In the genomic region with DNA sequence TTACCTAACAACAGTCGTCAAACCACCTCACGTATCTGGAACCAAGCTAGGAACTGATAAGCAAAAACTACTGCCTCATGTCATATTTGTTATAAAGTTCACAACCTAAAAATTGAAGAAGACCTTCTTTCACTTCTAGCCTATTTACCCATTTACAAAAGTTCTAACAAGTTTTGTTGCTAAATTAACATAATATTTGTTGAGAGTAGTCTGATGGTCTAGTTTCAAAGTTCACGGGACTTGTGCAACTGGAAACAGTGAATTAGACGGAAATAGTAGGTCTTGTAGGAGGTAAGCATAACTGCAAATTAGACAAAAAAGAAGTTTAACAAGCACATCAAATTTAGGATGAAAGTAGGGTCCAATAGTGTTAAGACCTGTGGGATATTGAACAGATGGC, we compare ENCODE assay signal across 23 cellular contexts. TPM values are rescaled to one million over a fixed set of nuclear protein-coding genes. Genes with fewer than 3 reads are reported as not detected.
DNase-seq lines count a peak whose midpoint lies in the region; ATAC-seq and TF ChIP-seq lines count a peak whose summit lies in the region.
"Had no signal": no experiment of that assay in that cellular context is flagged by ENCODE, and none has a peak within 500 bp of the region (broad histone marks: within the 10 kb centered on the region; RNA-seq: fewer than 3 reads in every experiment).

No MANE protein-coding gene starts in this region.

- no peak overlapping the region for H3K27ac ChIP-seq in CD4-positive, alpha-beta memory T cell (ENCODE audit: low read depth, low read length)
- H3K27ac ChIP-seq in right lobe of liver: peak overlapping the region in 1 of 3 donors; percentile 0
- H3K27ac ChIP-seq in effector memory CD4-positive, alpha-beta T cell (ENCODE audit: insufficient read depth, low read length, poor library complexity, severe bottlenecking): no peak overlapping the region
- H3K27ac ChIP-seq: HL-60, PC-9, SJCRH30 had no signal

- TF ChIP-seq POLR2A in right lobe of liver (IDR thresholded peaks at IDR 0.05): no peak

- POLR2A ChIA-PET in CD4-positive, alpha-beta memory T cell (lab: Charles Lee; ENCODE audit: partially characterized antibody): interaction anchor here (0.7 to 1.0 kb wide), 4 partner anchors 10 to 41 kb away, joined by 3 to 7 read pairs (median 3); no protein-coding TSS in a partner anchor

- no peaks in the 10 kb centered on the region for H3K9me3 ChIP-seq in CD4-positive, alpha-beta memory T cell (ENCODE audit: control insufficient read depth in 1 of 2, low read length in 2 of 2)
- H3K9me3 ChIP-seq in right lobe of liver: no peaks in the 10 kb centered on the region
- no peaks in the 10 kb centered on the region for H3K9me3 ChIP-seq in effector memory CD4-positive, alpha-beta T cell (ENCODE audit: control insufficient read depth, low read length)
- H3K9me3 ChIP-seq: SJCRH30 had no signal

- CTCF ChIA-PET in CD4-positive, alpha-beta memory T cell (lab: Charles Lee; ENCODE audit: partially characterized antibody): interaction anchor here (0.8 to 2.7 kb wide), 8 partner anchors 19 to 71 kb away, joined by 3 to 11 read pairs (median 4); no protein-coding TSS in a partner anchor
- CTCF ChIA-PET in activated CD8-positive, alpha-beta memory T cell treated with anti-CD3 and anti-CD28 coated beads, Interleukin-2, amount 10 ng/mL, durations not matched to agents 7 days and 5 days (lab: Charles Lee): interaction anchor here (0.8 kb wide), 1 partner anchor 71 kb away, joined by 4 read pairs; no protein-coding TSS in a partner anchor

- whole genome bisulfite sequencing in right lobe of liver (ENCODE audit: insufficient coverage, low coverage, low lambda C conversion rate, missing lambda C conversion rate): 32% methylated on average over 4 of the region's 4 CpGs

- TF ChIP-seq CTCF in right lobe of liver (IDR thresholded peaks at IDR 0.05): no peak

- no peak for DNase-seq in activated naive CD8-positive, alpha-beta T cell treated with anti-CD3 and anti-CD28 coated beads for 36 hours
- no peak for DNase-seq in CD4-positive, alpha-beta memory T cell
- DNase-seq in activated T-helper 1 cell treated with anti-CD3 and anti-CD28 coated beads, Interleukin-12 subunit alpha, Interleukin-12 subunit beta, Interleukin-2, Interleukin-4 antibody, amounts not matched to agents 30 ng/mL and 10 ng/mL and 1 ng/mL, durations not matched to agents 14 hours and 24 hours and 36 hours (ENCODE audit: low spot score): no peak
- no peak for DNase-seq in right lobe of liver
- DNase-seq in activated CD8-positive, alpha-beta memory T cell treated with anti-CD3 and anti-CD28 coated beads, Interleukin-2, amount 10 ng/mL, durations not matched to agents 7 days and 5 days: no peak
- no peak for DNase-seq in effector memory CD4-positive, alpha-beta T cell
- DNase-seq: NCI-H1092, NCI-H1417 treated with DMSO at 0.1 percent for 48 hours, NCI-H1694 treated with DMSO at 0.1 percent for 48 hours, NCI-H2081, NCI-H2227 treated with DMSO at 0.1 percent for 48 hours, NCI-H526 treated with DMSO at 0.1 percent for 48 hours, PC-9, SJCRH30 had no signal

- peaks cover 89% of the 10 kb centered on the region for H3K4me1 ChIP-seq in CD4-positive, alpha-beta memory T cell (ENCODE audit: insufficient read depth, low read length)
- peaks cover 0 to 18% (median 4%) of the 10 kb centered on the region in 4 donors for H3K4me1 ChIP-seq in right lobe of liver
- H3K4me1 ChIP-seq in effector memory CD4-positive, alpha-beta T cell (ENCODE audit: control insufficient read depth, insufficient read depth, low read length, poor library complexity, severe bottlenecking): peaks cover 47% of the 10 kb centered on the region
- H3K4me1 ChIP-seq: SJCRH30 had no signal

- H3K27ac Mint-ChIP-seq in activated naive CD8-positive, alpha-beta T cell: peak overlapping the region; percentile 76
- H3K27ac Mint-ChIP-seq in activated naive CD8-positive, alpha-beta T cell treated with anti-CD3 and anti-CD28 coated beads for 36 hours: no peak overlapping the region
- H3K27ac Mint-ChIP-seq in CD4-positive, alpha-beta memory T cell: peak overlapping the region; percentile 19 to 89 (median 72)
- H3K27ac Mint-ChIP-seq in activated T-helper 1 cell treated with anti-CD3 and anti-CD28 coated beads, Interleukin-12 subunit alpha, Interleukin-12 subunit beta, Interleukin-2, Interleukin-4 antibody, amounts not matched to agents 30 ng/mL and 10 ng/mL and 1 ng/mL, durations not matched to agents 14 hours and 24 hours and 36 hours: peak overlapping the region; percentile 32
- no peak overlapping the region for H3K27ac Mint-ChIP-seq in activated CD8-positive, alpha-beta memory T cell treated with anti-CD3 and anti-CD28 coated beads, Interleukin-2, amount 10 ng/mL, durations not matched to agents 7 days and 5 days

- peak; percentile 60 to 81 (median 76) for ATAC-seq in right lobe of liver
- no peak for ATAC-seq in activated CD8-positive, alpha-beta memory T cell treated with anti-CD3 and anti-CD28 coated beads, Interleukin-2, amount 10 ng/mL, durations not matched to agents 7 days and 5 days
- ATAC-seq: Right ventricle myocardium inferior, SK-N-SH treated with all-trans-retinoic acid at 6 μM for 48 hours had no signal

- no peak overlapping the region for H3K4me3 ChIP-seq in CD4-positive, alpha-beta memory T cell (ENCODE audit: low read length in 2 of 2)
- no peak overlapping the region for H3K4me3 ChIP-seq in right lobe of liver
- no peak overlapping the region for H3K4me3 ChIP-seq in effector memory CD4-positive, alpha-beta T cell (ENCODE audit: insufficient read depth, low read depth, low read length, poor library complexity, severe bottlenecking)
- H3K4me3 ChIP-seq: PC-9, SJCRH30 had no signal

- H3K9me3 Mint-ChIP-seq in activated naive CD8-positive, alpha-beta T cell (ENCODE audit: low read depth): no peaks in the 10 kb centered on the region
- H3K9me3 Mint-ChIP-seq in activated naive CD8-positive, alpha-beta T cell treated with anti-CD3 and anti-CD28 coated beads for 36 hours: no peaks in the 10 kb centered on the region
- H3K9me3 Mint-ChIP-seq in CD4-positive, alpha-beta memory T cell: peaks cover 0 to 1% (median 0%) of the 10 kb centered on the region in 8 donors
- peaks cover 1% of the 10 kb centered on the region for H3K9me3 Mint-ChIP-seq in activated T-helper 1 cell treated with anti-CD3 and anti-CD28 coated beads, Interleukin-12 subunit alpha, Interleukin-12 subunit beta, Interleukin-2, Interleukin-4 antibody, amounts not matched to agents 30 ng/mL and 10 ng/mL and 1 ng/mL, durations not matched to agents 14 hours and 24 hours and 36 hours
- no peaks in the 10 kb centered on the region for H3K9me3 Mint-ChIP-seq in activated CD8-positive, alpha-beta memory T cell treated with anti-CD3 and anti-CD28 coated beads, Interleukin-2, amount 10 ng/mL, durations not matched to agents 7 days and 5 days (ENCODE audit: low read depth)

- peaks cover 6% of the 10 kb centered on the region for H3K36me3 ChIP-seq in CD4-positive, alpha-beta memory T cell (ENCODE audit: insufficient read depth, low read length)
- no peaks in the 10 kb centered on the region for H3K36me3 ChIP-seq in right lobe of liver
- H3K36me3 ChIP-seq in effector memory CD4-positive, alpha-beta T cell (ENCODE audit: control insufficient read depth, insufficient read depth, low read length): no peaks in the 10 kb centered on the region
- H3K36me3 ChIP-seq: SJCRH30 had no signal

- intact Hi-C loops in CD4-positive, alpha-beta memory T cell (cut with micrococcal nuclease): no loop called here
- intact Hi-C loops in activated T-helper 1 cell treated with anti-CD3 and anti-CD28 coated beads, Interleukin-12 subunit alpha, Interleukin-12 subunit beta, Interleukin-2, Interleukin-4 antibody, amounts not matched to agents 30 ng/mL and 10 ng/mL and 1 ng/mL, durations not matched to agents 14 hours and 24 hours and 36 hours (cut with micrococcal nuclease): no loop called here
- intact Hi-C loops in right lobe of liver (cut with DNase I): no loop called here

- H3K4me1 Mint-ChIP-seq in activated naive CD8-positive, alpha-beta T cell (ENCODE audit: low read depth): peaks cover 45% of the 10 kb centered on the region
- H3K4me1 Mint-ChIP-seq in activated naive CD8-positive, alpha-beta T cell treated with anti-CD3 and anti-CD28 coated beads for 36 hours: peaks cover 45% of the 10 kb centered on the region
- peaks cover 51 to 91% (median 77%) of the 10 kb centered on the region in 4 donors for H3K4me1 Mint-ChIP-seq in CD4-positive, alpha-beta memory T cell
- peaks cover 69% of the 10 kb centered on the region for H3K4me1 Mint-ChIP-seq in activated T-helper 1 cell treated with anti-CD3 and anti-CD28 coated beads, Interleukin-12 subunit alpha, Interleukin-12 subunit beta, Interleukin-2, Interleukin-4 antibody, amounts not matched to agents 30 ng/mL and 10 ng/mL and 1 ng/mL, durations not matched to agents 14 hours and 24 hours and 36 hours (ENCODE audit: low read depth)
- peaks cover 67% of the 10 kb centered on the region for H3K4me1 Mint-ChIP-seq in activated CD8-positive, alpha-beta memory T cell treated with anti-CD3 and anti-CD28 coated beads, Interleukin-2, amount 10 ng/mL, durations not matched to agents 7 days and 5 days

- no peaks in the 10 kb centered on the region for H3K27me3 ChIP-seq in CD4-positive, alpha-beta memory T cell (ENCODE audit: insufficient read depth, low read length)
- no peaks in the 10 kb centered on the region for H3K27me3 ChIP-seq in right lobe of liver
- no peaks in the 10 kb centered on the region for H3K27me3 ChIP-seq in effector memory CD4-positive, alpha-beta T cell (replicated peaks; ENCODE audit: control insufficient read depth, insufficient read depth, low read length, poor library complexity, severe bottlenecking)
- H3K27me3 ChIP-seq: SJCRH30 had no signal

- peaks cover 43% of the 10 kb centered on the region for H3K36me3 Mint-ChIP-seq in activated naive CD8-positive, alpha-beta T cell
- H3K36me3 Mint-ChIP-seq in activated naive CD8-positive, alpha-beta T cell treated with anti-CD3 and anti-CD28 coated beads for 36 hours: peaks cover 59% of the 10 kb centered on the region
- peaks cover 13 to 18% of the 10 kb centered on the region in 2 donors for H3K36me3 Mint-ChIP-seq in CD4-positive, alpha-beta memory T cell
- H3K36me3 Mint-ChIP-seq in activated T-helper 1 cell treated with anti-CD3 and anti-CD28 coated beads, Interleukin-12 subunit alpha, Interleukin-12 subunit beta, Interleukin-2, Interleukin-4 antibody, amounts not matched to agents 30 ng/mL and 10 ng/mL and 1 ng/mL, durations not matched to agents 14 hours and 24 hours and 36 hours (ENCODE audit: low read depth): peaks cover 45% of the 10 kb centered on the region
- H3K36me3 Mint-ChIP-seq in activated CD8-positive, alpha-beta memory T cell treated with anti-CD3 and anti-CD28 coated beads, Interleukin-2, amount 10 ng/mL, durations not matched to agents 7 days and 5 days: peaks cover 42% of the 10 kb centered on the region

- no peak overlapping the region for H3K4me3 Mint-ChIP-seq in activated naive CD8-positive, alpha-beta T cell
- H3K4me3 Mint-ChIP-seq in activated naive CD8-positive, alpha-beta T cell treated with anti-CD3 and anti-CD28 coated beads for 36 hours: no peak overlapping the region
- peak overlapping the region in 1 of 8 donors; percentile 27 for H3K4me3 Mint-ChIP-seq in CD4-positive, alpha-beta memory T cell
- H3K4me3 Mint-ChIP-seq in activated T-helper 1 cell treated with anti-CD3 and anti-CD28 coated beads, Interleukin-12 subunit alpha, Interleukin-12 subunit beta, Interleukin-2, Interleukin-4 antibody, amounts not matched to agents 30 ng/mL and 10 ng/mL and 1 ng/mL, durations not matched to agents 14 hours and 24 hours and 36 hours: no peak overlapping the region
- no peak overlapping the region for H3K4me3 Mint-ChIP-seq in activated CD8-positive, alpha-beta memory T cell treated with anti-CD3 and anti-CD28 coated beads, Interleukin-2, amount 10 ng/mL, durations not matched to agents 7 days and 5 days
- H3K4me3 Mint-ChIP-seq: CD14-positive monocyte had no signal

- H3K27me3 Mint-ChIP-seq in activated naive CD8-positive, alpha-beta T cell: no peaks in the 10 kb centered on the region
- H3K27me3 Mint-ChIP-seq in activated naive CD8-positive, alpha-beta T cell treated with anti-CD3 and anti-CD28 coated beads for 36 hours: no peaks in the 10 kb centered on the region
- no peaks in the 10 kb centered on the region for H3K27me3 Mint-ChIP-seq in CD4-positive, alpha-beta memory T cell
- no peaks in the 10 kb centered on the region for H3K27me3 Mint-ChIP-seq in activated T-helper 1 cell treated with anti-CD3 and anti-CD28 coated beads, Interleukin-12 subunit alpha, Interleukin-12 subunit beta, Interleukin-2, Interleukin-4 antibody, amounts not matched to agents 30 ng/mL and 10 ng/mL and 1 ng/mL, durations not matched to agents 14 hours and 24 hours and 36 hours (ENCODE audit: insufficient read depth)
- no peaks in the 10 kb centered on the region for H3K27me3 Mint-ChIP-seq in activated CD8-positive, alpha-beta memory T cell treated with anti-CD3 and anti-CD28 coated beads, Interleukin-2, amount 10 ng/mL, durations not matched to agents 7 days and 5 days

RNA-seq across cellular contexts. Expression of gene CCR4, which starts 51.9 kb away (rescaled TPM):
- total RNA-seq in activated naive CD8-positive, alpha-beta T cell treated with anti-CD3 and anti-CD28 coated beads for 36 hours: 1 to 10 TPM; 8.1 to 8.8 TPM
- total RNA-seq in CD4-positive, alpha-beta memory T cell: 100 to 1,000 TPM in 1 of 2 experiments, 10 to 100 TPM in 1; 99.6 to 101 TPM
- 10 to 100 TPM in 1 of 2 donors, 1 to 10 TPM in 1; 9.9 to 34.7 TPM for polyA plus RNA-seq in CD4-positive, alpha-beta memory T cell
- total RNA-seq in activated T-helper 1 cell treated with anti-CD3 and anti-CD28 coated beads, Interleukin-12 subunit alpha, Interleukin-12 subunit beta, Interleukin-2, Interleukin-4 antibody, amounts not matched to agents 30 ng/mL and 10 ng/mL and 1 ng/mL, durations not matched to agents 14 hours and 24 hours and 36 hours: 110 and 115 TPM in 2 replicates
- total RNA-seq in right lobe of liver: under 1 TPM; 0.06 to 0.23 (median 0.11) TPM
- total RNA-seq in activated CD8-positive, alpha-beta memory T cell treated with anti-CD3 and anti-CD28 coated beads, Interleukin-2, amount 10 ng/mL, durations not matched to agents 7 days and 5 days: 10 to 100 TPM; 22.8 to 42.1 TPM
- total RNA-seq: A673, Daoy, NCI-H460, PC-9, RPMI7951, SJCRH30 had no signal

Comparison
In these comparisons a context has a peak if more than half of its experiments do, and no peak if none do; other contexts are left out.
1. H3K27ac Mint-ChIP-seq: peak in activated naive CD8-positive, alpha-beta T cell (single experiment), CD4-positive, alpha-beta memory T cell (7 of 7) and activated T-helper 1 cell treated with anti-CD3 and anti-CD28 coated beads, Interleukin-12 subunit alpha, Interleukin-12 subunit beta, Interleukin-2, Interleukin-4 antibody, amounts not matched to agents 30 ng/mL and 10 ng/mL and 1 ng/mL, durations not matched to agents 14 hours and 24 hours and 36 hours (single experiment); none in activated naive CD8-positive, alpha-beta T cell treated with anti-CD3 and anti-CD28 coated beads for 36 hours (single experiment) and activated CD8-positive, alpha-beta memory T cell treated with anti-CD3 and anti-CD28 coated beads, Interleukin-2, amount 10 ng/mL, durations not matched to agents 7 days and 5 days (single experiment).
2. RNA of gene CCR4, which starts 51.9 kb away (total RNA-seq): 110 to 115 TPM in activated T-helper 1 cell treated with anti-CD3 and anti-CD28 coated beads, Interleukin-12 subunit alpha, Interleukin-12 subunit beta, Interleukin-2, Interleukin-4 antibody, amounts not matched to agents 30 ng/mL and 10 ng/mL and 1 ng/mL, durations not matched to agents 14 hours and 24 hours and 36 hours, 99.6 to 101 TPM in CD4-positive, alpha-beta memory T cell, 22.8 to 42.1 TPM in activated CD8-positive, alpha-beta memory T cell treated with anti-CD3 and anti-CD28 coated beads, Interleukin-2, amount 10 ng/mL, durations not matched to agents 7 days and 5 days and 8.1 to 8.8 TPM in activated naive CD8-positive, alpha-beta T cell treated with anti-CD3 and anti-CD28 coated beads for 36 hours; 0.06 to 0.23 TPM in right lobe of liver; every median in the first group is over 4 times any median in the second.